ENCODE assay signal across 37 cellular contexts in the genomic region with DNA sequence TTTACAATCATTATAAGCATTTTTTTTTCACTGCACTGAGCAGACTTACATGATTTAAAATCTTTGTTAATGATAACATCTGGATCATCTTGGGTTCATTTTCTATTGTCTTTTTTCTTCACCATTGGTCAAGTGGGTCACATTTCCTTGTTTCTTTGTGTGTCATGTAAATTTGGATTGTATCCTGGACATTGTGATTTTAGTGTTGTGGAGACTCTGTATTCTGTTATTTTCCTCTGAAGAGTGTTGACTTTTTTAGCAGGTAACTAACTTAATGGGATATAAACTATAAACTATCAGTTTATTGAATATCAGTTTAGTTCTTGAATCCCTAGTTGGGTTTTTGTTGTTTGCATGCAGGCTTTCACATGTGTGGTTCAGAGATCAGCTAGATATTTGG. TPM values are rescaled to one million over a fixed set of nuclear protein-coding genes. Genes with fewer than 3 reads are reported as not detected.
DNase-seq lines count a peak whose midpoint lies in the region; ATAC-seq, FAIRE-seq and TF ChIP-seq lines count a peak whose summit lies in the region.
"Had no signal": no experiment of that assay in that cellular context is flagged by ENCODE, and none has a peak within 500 bp of the region (broad histone marks: within the 10 kb centered on the region; RNA-seq: fewer than 3 reads in every experiment).

No MANE protein-coding gene starts in this region.

- POLR2A ChIA-PET in HEK293 (lab: Yijun Ruan, JAX), result no interaction called here

- H3K27ac ChIP-seq in HEK293 (ENCODE audit: extremely low read depth, low read depth, low read length) (no peak overlapping the region), astrocyte (ENCODE audit: low read depth, low read length) (no peak overlapping the region), osteoblast (ENCODE audit: low read depth, low read length) (no peak overlapping the region), gastrocnemius medialis (no peak overlapping the region)
- H3K27ac ChIP-seq: 22Rv1; A549; BLaER1; BLaER1 treated with 17β-estradiol and CSF1 and Interleukin-3, amounts not matched to agents 10 nM and 100 nM; C4-2B had no signal

- no peaks in the 10 kb centered on the region for H3K9me3 Mint-ChIP-seq in astrocyte (ENCODE audit: unreplicated experiment)
- H3K9me3 Mint-ChIP-seq in activated T-helper 17 cell treated with anti-CD3 and anti-CD28 coated beads, Interleukin-2, amount 50 U/mL, for 72 hours, result peaks cover 19% of the 10 kb centered on the region

- no peak for TF ChIP-seq CTCF in D721Med (IDR thresholded peaks at IDR 0.05; ENCODE audit: insufficient read depth, missing control alignments)
- no peak for TF ChIP-seq CTCF in HEK293 (tag by site-specific recombination; IDR thresholded peaks at IDR 0.05)
- TF ChIP-seq CTCF in astrocyte (IDR thresholded peaks at IDR 0.05; ENCODE audit: insufficient read depth, low read depth, low read length), result no peak
- TF ChIP-seq CTCF in osteoblast (IDR thresholded peaks at IDR 0.05; ENCODE audit: extremely low read depth, low read depth, low read length), result no peak
- no peak for TF ChIP-seq CTCF in gastrocnemius medialis (IDR thresholded peaks at IDR 0.05 in 4 of 5, conservative IDR thresholded peaks at IDR 0.05 in 1 of 5)

- in situ Hi-C loops in gastrocnemius medialis (cut with MboI; ENCODE audit: low sequenced_read_pairs in 4 of 4), result no loop called here

- DNase-seq in D721Med (ENCODE audit: insufficient read length, low spot score) (no peak), astrocyte (ENCODE audit: low read depth) (no peak), osteoblast (ENCODE audit: insufficient read length, low spot score, missing footprints) (peak; percentile 54), SHP77 (lab: John Stamatoyannopoulos, UW) (no peak), amniotic stem cell (lab: John Stamatoyannopoulos, UW) (no peak), gastrocnemius medialis (no peak)
- DNase-seq: 8988T; ACHN; AML-193; BE2C; C1 segment of cervical spinal cord; Caco-2; Calu3; CD4-positive, alpha-beta memory T cell; CD4-positive, alpha-beta T cell; CD4-positive, CD25-positive, alpha-beta regulatory T cell; CD8-positive, alpha-beta memory T cell; CD8-positive, alpha-beta T cell; COR-L47; DMS 273 treated with DMSO at 0.1 percent for 48 hours; DMS153; DMS53; DMS79; DMS79 treated with DMSO at 0.1 percent for 48 hours; DND-41; EL had no signal

- H3K36me3 Mint-ChIP-seq in astrocyte (ENCODE audit: low read depth, unreplicated experiment), result no peaks in the 10 kb centered on the region
- H3K36me3 Mint-ChIP-seq in activated T-helper 17 cell treated with anti-CD3 and anti-CD28 coated beads, Interleukin-2, amount 50 U/mL, for 72 hours (ENCODE audit: low read depth), result no peaks in the 10 kb centered on the region
- H3K36me3 Mint-ChIP-seq: CD4-positive, CD25-positive, alpha-beta regulatory T cell; CD8-positive, alpha-beta memory T cell; CD8-positive, alpha-beta T cell had no signal

- no peak overlapping the region for H3K4me2 ChIP-seq in astrocyte (ENCODE audit: low read length)
- no peak overlapping the region for H3K4me2 ChIP-seq in osteoblast (ENCODE audit: insufficient read depth, low read length)
- H3K4me2 ChIP-seq: A549; BLaER1; BLaER1 treated with 17β-estradiol and CSF1 and Interleukin-3, amounts not matched to agents 10 nM and 100 nM had no signal

- H2AFZ ChIP-seq in astrocyte (ENCODE audit: low read depth, low read length) (no peak overlapping the region), osteoblast (ENCODE audit: low read length) (no peak overlapping the region)

- 0 out of 2 replicates have a peak, but pooled peaks cover 2% of the 10 kb centered on the region for H3K4me1 ChIP-seq in HEK293 (ENCODE audit: control insufficient read depth, insufficient read depth, low read length)
- no peaks in the 10 kb centered on the region for H3K4me1 ChIP-seq in astrocyte (ENCODE audit: insufficient read depth, low read length)
- no peaks in the 10 kb centered on the region for H3K4me1 ChIP-seq in osteoblast (ENCODE audit: insufficient read depth, low read length)
- H3K4me1 ChIP-seq in gastrocnemius medialis, result no peaks in the 10 kb centered on the region
- H3K4me1 ChIP-seq: A549, BE2C, BLaER1, Caco-2 had no signal

- no peak overlapping the region for H3K4me3 Mint-ChIP-seq in astrocyte (ENCODE audit: unreplicated experiment)
- no peak overlapping the region for H3K4me3 Mint-ChIP-seq in activated T-helper 17 cell treated with anti-CD3 and anti-CD28 coated beads, Interleukin-2, amount 50 U/mL, for 72 hours
- H3K4me3 Mint-ChIP-seq: B cell; CD14-positive monocyte; CD4-positive, alpha-beta memory T cell; CD4-positive, alpha-beta T cell; CD4-positive, CD25-positive, alpha-beta regulatory T cell; CD8-positive, alpha-beta memory T cell; CD8-positive, alpha-beta T cell had no signal

- no peaks in the 10 kb centered on the region for H3K36me3 ChIP-seq in HEK293 (ENCODE audit: control insufficient read depth in 2 of 2, insufficient read depth in 1 of 2, low read length in 2 of 2)
- no peaks in the 10 kb centered on the region for H3K36me3 ChIP-seq in astrocyte (ENCODE audit: insufficient read depth, low read length)
- no peaks in the 10 kb centered on the region for H3K36me3 ChIP-seq in osteoblast (ENCODE audit: insufficient read depth, low read length)
- no peaks in the 10 kb centered on the region for H3K36me3 ChIP-seq in gastrocnemius medialis
- H3K36me3 ChIP-seq: BE2C; BLaER1; BLaER1 treated with 17β-estradiol and CSF1 and Interleukin-3, amounts not matched to agents 10 nM and 100 nM had no signal

- H3K4me3 ChIP-seq in HEK293 (ENCODE audit: low read depth, low read length), result no peak overlapping the region
- H3K4me3 ChIP-seq in astrocyte (ENCODE audit: insufficient read depth, low read depth, low read length), result no peak overlapping the region
- no peak overlapping the region for H3K4me3 ChIP-seq in osteoblast (ENCODE audit: insufficient read depth, low read length)
- H3K4me3 ChIP-seq in gastrocnemius medialis, result no peak overlapping the region
- H3K4me3 ChIP-seq: A549; BLaER1; BLaER1 treated with 17β-estradiol and CSF1 and Interleukin-3, amounts not matched to agents 10 nM and 100 nM had no signal

- FAIRE-seq in D721Med (lab: Jason Lieb, UNC), result peak; percentile 55
- FAIRE-seq in astrocyte (lab: Jason Lieb, UNC), result peak; percentile 32
- FAIRE-seq: A549 had no signal

- no peak overlapping the region for H3K27ac Mint-ChIP-seq in astrocyte (ENCODE audit: unreplicated experiment)
- no peak overlapping the region for H3K27ac Mint-ChIP-seq in activated T-helper 17 cell treated with anti-CD3 and anti-CD28 coated beads, Interleukin-2, amount 50 U/mL, for 72 hours
- H3K27ac Mint-ChIP-seq: B cell; CD14-positive monocyte; CD4-positive, alpha-beta memory T cell; CD4-positive, alpha-beta T cell; CD4-positive, CD25-positive, alpha-beta regulatory T cell; CD8-positive, alpha-beta memory T cell; CD8-positive, alpha-beta T cell had no signal

- H3K79me2 ChIP-seq in astrocyte (ENCODE audit: insufficient read depth, low read length) (no peaks in the 10 kb centered on the region), osteoblast (ENCODE audit: insufficient read depth, low read length) (no peaks in the 10 kb centered on the region)

- H4K20me1 ChIP-seq in astrocyte (ENCODE audit: insufficient read depth, low read length), result no peaks in the 10 kb centered on the region
- no peaks in the 10 kb centered on the region for H4K20me1 ChIP-seq in osteoblast (ENCODE audit: insufficient read depth, low read length)
- H4K20me1 ChIP-seq: BLaER1; BLaER1 treated with 17β-estradiol and CSF1 and Interleukin-3, amounts not matched to agents 10 nM and 100 nM had no signal

- no peak for ATAC-seq in activated T-helper 17 cell treated with anti-CD3 and anti-CD28 coated beads, Interleukin-2, amount 50 U/mL, for 72 hours (replicated peaks)
- no peak for ATAC-seq in gastrocnemius medialis
- ATAC-seq: A549; CD8-positive, alpha-beta T cell had no signal

- no peak for TF ChIP-seq POLR2A in gastrocnemius medialis (IDR thresholded peaks at IDR 0.05)

- H3K27me3 ChIP-seq in astrocyte (ENCODE audit: insufficient read depth, low read length) (peaks cover 8% of the 10 kb centered on the region), osteoblast (ENCODE audit: insufficient read depth, low read length) (peaks cover 6% of the 10 kb centered on the region), gastrocnemius medialis (peaks cover 13 to 27% (median 15%) of the 10 kb centered on the region in 3 donors)
- H3K27me3 ChIP-seq: BE2C; BLaER1; BLaER1 treated with 17β-estradiol and CSF1 and Interleukin-3, amounts not matched to agents 10 nM and 100 nM had no signal

- CTCF ChIA-PET in HEK293 (lab: Yijun Ruan, JAX), result no interaction called here

- H3K9ac ChIP-seq in astrocyte (ENCODE audit: low read length), result no peak overlapping the region
- H3K9ac ChIP-seq: BLaER1; BLaER1 treated with 17β-estradiol and CSF1 and Interleukin-3, amounts not matched to agents 10 nM and 100 nM had no signal

- no peaks in the 10 kb centered on the region; the same call in 1 of the 2 replicates for H3K9me3 ChIP-seq in HEK293 (ENCODE audit: control insufficient read depth, insufficient read depth, low read depth, low read length)
- H3K9me3 ChIP-seq in astrocyte (ENCODE audit: insufficient read depth, low read depth, low read length), result no peaks in the 10 kb centered on the region
- H3K9me3 ChIP-seq in osteoblast (ENCODE audit: low read depth, low read length), result no peaks in the 10 kb centered on the region
- H3K9me3 ChIP-seq in gastrocnemius medialis, result peaks cover 0 to 5% (median 0%) of the 10 kb centered on the region in 3 donors
- H3K9me3 ChIP-seq: BE2C, Caco-2 had no signal

- intact Hi-C loops in gastrocnemius medialis (cut with DNase I; ENCODE audit: low total_unique reads), result no loop called here

- H3K4me1 Mint-ChIP-seq in astrocyte (ENCODE audit: low read depth, unreplicated experiment), result peaks cover 4% of the 10 kb centered on the region
- no peaks in the 10 kb centered on the region for H3K4me1 Mint-ChIP-seq in activated T-helper 17 cell treated with anti-CD3 and anti-CD28 coated beads, Interleukin-2, amount 50 U/mL, for 72 hours
- H3K4me1 Mint-ChIP-seq: CD14-positive monocyte; CD4-positive, alpha-beta memory T cell; CD4-positive, CD25-positive, alpha-beta regulatory T cell; CD8-positive, alpha-beta memory T cell had no signal

- H3K27me3 Mint-ChIP-seq in astrocyte (ENCODE audit: low read depth, unreplicated experiment), result peaks cover 18% of the 10 kb centered on the region
- H3K27me3 Mint-ChIP-seq in activated T-helper 17 cell treated with anti-CD3 and anti-CD28 coated beads, Interleukin-2, amount 50 U/mL, for 72 hours, result peaks cover 23% of the 10 kb centered on the region

RNA-seq across cellular contexts. Expression of a gene that starts 4.0 kb away (rescaled TPM):
- total RNA-seq in astrocyte (0.66 and 0.75 TPM in 2 replicates), osteoblast (under 0.01 TPM in 2 replicates), gastrocnemius medialis (under 1 TPM; 0.33 to 0.73 (median 0.51) TPM)
- total RNA-seq in activated T-helper 17 cell treated with anti-CD3 and anti-CD28 coated beads, Interleukin-2, amount 50 U/mL, for 72 hours, result under 1 TPM in 1 of 2 donors, not detected in 1; 0.05 TPM
- total RNA-seq: A172; Calu3; CD4-positive, alpha-beta T cell; CD4-positive, CD25-positive, alpha-beta regulatory T cell; CD8-positive, alpha-beta T cell; Daoy had no signal
